Comparison of ENCODE assay signal across 8 cellular contexts in the genomic region with DNA sequence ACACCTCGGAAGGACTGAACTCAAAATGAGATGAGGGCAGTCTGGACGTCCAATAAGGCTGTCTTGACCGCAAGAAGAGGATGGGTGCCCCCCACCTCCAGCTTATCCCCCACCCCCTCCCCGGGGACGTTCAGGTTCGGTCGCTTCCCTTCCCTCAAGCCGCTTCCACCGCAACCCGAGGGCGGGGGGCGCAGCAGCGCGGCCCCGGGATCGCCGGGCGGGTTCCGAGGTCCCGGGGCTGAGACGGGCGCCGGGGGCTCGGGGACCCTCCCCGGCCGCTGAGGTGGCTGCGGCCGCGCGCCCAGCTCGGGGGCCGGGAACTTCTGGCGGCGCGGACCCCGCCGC. TPM values are rescaled to one million over a fixed set of nuclear protein-coding genes. Genes with fewer than 3 reads are reported as not detected.
DNase-seq lines count a peak whose midpoint lies in the region; ATAC-seq, FAIRE-seq and TF ChIP-seq lines count a peak whose summit lies in the region.

No MANE protein-coding gene starts in this region.

- H4K20me1 ChIP-seq in OCI-LY7 (ENCODE audit: insufficient read depth, low read length) (no peaks in the 10 kb centered on the region), endothelial cell of umbilical vein (replicated peaks; ENCODE audit: control insufficient read depth, extremely low read depth, insufficient read depth, low read length) (no peaks in the 10 kb centered on the region), neural cell (ENCODE audit: insufficient read depth) (no peaks in the 10 kb centered on the region)

- dilution Hi-C loops in endothelial cell of umbilical vein (cut with MboI; ENCODE audit: extremely low pct_ligation_motif_present, low sequenced_read_pairs) = no loop called here

- no peak for TF ChIP-seq RAD21 in neural cell (conservative IDR thresholded peaks at IDR 0.05)

- H3K9me2 ChIP-seq in OCI-LY7 (ENCODE audit: insufficient read depth, low read length) (no peaks in the 10 kb centered on the region), neural cell (ENCODE audit: insufficient read depth, low read length) (no peaks in the 10 kb centered on the region)

- H3K79me2 ChIP-seq in OCI-LY7 (ENCODE audit: insufficient read depth, low read depth, low read length) (peaks cover 6% of the 10 kb centered on the region; the same call in 1 of the 2 replicates), endothelial cell of umbilical vein (ENCODE audit: control insufficient read depth, insufficient read depth, low read length) (peaks cover 10% of the 10 kb centered on the region), neural cell (replicated peaks; ENCODE audit: insufficient read depth, low read length) (peaks cover 9% of the 10 kb centered on the region)

- intact Hi-C loops in OCI-LY7 (cut with micrococcal nuclease; ENCODE audit: unreplicated experiment) = loop anchor here (1.0 to 2.0 kb wide), 2 partner anchors 54 to 64 kb away; no protein-coding TSS in a partner anchor
- intact Hi-C loops in endothelial cell of umbilical vein (cut with micrococcal nuclease) = loop anchor here (1.0 to 10.0 kb wide), 5 partner anchors 17 to 476 kb away; no protein-coding TSS in a partner anchor

- H3K36me3 ChIP-seq in OCI-LY7 (ENCODE audit: insufficient read depth, low read length) = peaks cover 22% of the 10 kb centered on the region
- H3K36me3 ChIP-seq in endothelial cell of umbilical vein (ENCODE audit: control insufficient read depth in 2 of 2, extremely low read depth in 1 of 2, insufficient read depth in 2 of 2, low read length in 2 of 2) = peaks cover 0 to 2% of the 10 kb centered on the region in 2 experiments
- no peaks in the 10 kb centered on the region for H3K36me3 ChIP-seq in neural cell (ENCODE audit: insufficient read depth, low read length)

- H2AFZ ChIP-seq in OCI-LY7 (ENCODE audit: low read length) (peak overlapping the region; percentile 72), endothelial cell of umbilical vein (ENCODE audit: low read depth, low read length) (peak overlapping the region; percentile 95), neural cell (ENCODE audit: low read depth, low read length) (no peak overlapping the region)

- H3K4me2 ChIP-seq in OCI-LY7 (ENCODE audit: low read length) = peak overlapping the region; percentile 81
- H3K4me2 ChIP-seq in endothelial cell of umbilical vein (ENCODE audit: insufficient read depth, low read length) = peak overlapping the region; percentile 88
- H3K4me2 ChIP-seq in neural cell (ENCODE audit: low read length) = no peak overlapping the region

- H3K27ac ChIP-seq in C4-2B (peak overlapping the region; percentile 93), OCI-LY7 (ENCODE audit: low read depth, low read length, poor library complexity, severe bottlenecking) (peak overlapping the region; percentile 52), endothelial cell of umbilical vein (ENCODE audit: insufficient read depth, low read depth, low read length) (peak overlapping the region; percentile 86), neural cell (ENCODE audit: low read length) (peak overlapping the region; percentile 28)

- H3K4me3 ChIP-seq in OCI-LY7 (ENCODE audit: low read depth, low read length, poor library complexity, severe bottlenecking) = peak overlapping the region; percentile 92
- H3K4me3 ChIP-seq in endothelial cell of umbilical vein (replicated peaks in 1 of 3; ENCODE audit: insufficient read depth in 1 of 3, low read depth in 1 of 3, low read length in 3 of 3) = peak overlapping the region; percentile 70 to 88 (median 78)
- H3K4me3 ChIP-seq in neural cell (ENCODE audit: low read length) = peak overlapping the region; percentile 78

- DNase-seq in OCI-LY7 (ENCODE audit: low spot score) = peak; percentile 39
- peak; percentile 14 for DNase-seq in endothelial cell of umbilical vein (ENCODE audit: low read depth, low spot score)
- no peak for DNase-seq in NOMO-1 treated with DMSO at 0.1 percent for 48 hours (lab: John Stamatoyannopoulos, UW; ENCODE audit: unreplicated experiment)
- no peak for DNase-seq in amniotic stem cell (lab: John Stamatoyannopoulos, UW)

- TF ChIP-seq POLR2A in endothelial cell of umbilical vein (IDR thresholded peaks at IDR 0.05; ENCODE audit: low read depth, low read length) = no peak

- H3K9me1 ChIP-seq in endothelial cell of umbilical vein (replicated peaks; ENCODE audit: control insufficient read depth, extremely low read depth, insufficient read depth, low read length) = no peaks in the 10 kb centered on the region

- H3K9me3 ChIP-seq in OCI-LY7 (ENCODE audit: low read length) = peaks cover 12% of the 10 kb centered on the region; the same call in 1 of the 2 replicates
- no peaks in the 10 kb centered on the region for H3K9me3 ChIP-seq in endothelial cell of umbilical vein (replicated peaks; ENCODE audit: control insufficient read depth, insufficient read depth, low read length)
- H3K9me3 ChIP-seq in neural cell (ENCODE audit: low read length) = no peaks in the 10 kb centered on the region

- CTCF ChIA-PET in OCI-LY7 (lab: Charles Lee; ENCODE audit: unreplicated experiment) = interaction anchor here (1.1 kb wide), 1 partner anchor 113 kb away, joined by 3 read pairs; no protein-coding TSS in a partner anchor
- CTCF ChIA-PET in endothelial cell of umbilical vein (lab: Charles Lee) = interaction anchor here (1.0 to 3.1 kb wide), 7 partner anchors 11 to 113 kb away, joined by 3 to 14 read pairs (median 7); no protein-coding TSS in a partner anchor

- no peaks in the 10 kb centered on the region for H3F3A ChIP-seq in neural cell (ENCODE audit: insufficient read depth, low read length, poor library complexity, severe bottlenecking)

- H3K4me1 ChIP-seq in OCI-LY7 (ENCODE audit: insufficient read depth, low read length, poor library complexity, severe bottlenecking) = peaks cover 21% of the 10 kb centered on the region
- H3K4me1 ChIP-seq in endothelial cell of umbilical vein (ENCODE audit: control insufficient read depth, extremely low read depth, insufficient read depth, low read length) = peaks cover 13% of the 10 kb centered on the region

- H3K27me3 ChIP-seq in endothelial cell of umbilical vein (ENCODE audit: control insufficient read depth in 2 of 2, insufficient read depth in 2 of 2, low read length in 2 of 2) = no peaks in the 10 kb centered on the region
- no peaks in the 10 kb centered on the region for H3K27me3 ChIP-seq in neural cell (ENCODE audit: insufficient read depth, low read depth, low read length)

- peak; percentile 17 for ATAC-seq in GM21529 (IDR thresholded peaks at IDR 0.05; ENCODE audit: unreplicated experiment)
- no peak for ATAC-seq in GM21576 (IDR thresholded peaks at IDR 0.05; ENCODE audit: unreplicated experiment)

- no peak for TF ChIP-seq CTCF in C4-2B (conservative IDR thresholded peaks at IDR 0.05)
- no peak for TF ChIP-seq CTCF in OCI-LY7 (conservative IDR thresholded peaks at IDR 0.05; ENCODE audit: low read length)
- TF ChIP-seq CTCF in endothelial cell of umbilical vein (IDR thresholded peaks at IDR 0.05; ENCODE audit: extremely low read depth in 1 of 2, insufficient read depth in 1 of 2, low read depth in 1 of 2, low read length in 2 of 2) = no peak
- TF ChIP-seq CTCF in neural cell (IDR thresholded peaks at IDR 0.05; ENCODE audit: poor library complexity, severe bottlenecking) = no peak

- no peak for FAIRE-seq in endothelial cell of umbilical vein (lab: Jason Lieb, UNC)

- BruUV-seq in OCI-LY7 (replicated peaks; lab: Mats Ljungman, UMichigan) = TSS peak; percentile 18
- BruUV-seq in endothelial cell of umbilical vein (replicated peaks; lab: Mats Ljungman, UMichigan) = TSS peak; percentile 26

- POLR2A ChIA-PET in OCI-LY7 (lab: Charles Lee) = interaction anchor here (0.5 to 2.6 kb wide), 5 partner anchors 10 to 301 kb away, joined by 3 to 19 read pairs (median 3); no protein-coding TSS in a partner anchor
- POLR2A ChIA-PET in endothelial cell of umbilical vein (lab: Charles Lee) = interaction anchor here (0.7 to 2.9 kb wide), 3 partner anchors 54 to 816 kb away, joined by 3 to 10 read pairs (median 3); no protein-coding TSS in a partner anchor

- H3K9ac ChIP-seq in endothelial cell of umbilical vein (replicated peaks; ENCODE audit: extremely low read depth, insufficient read depth, low read length) = peak overlapping the region; percentile 83
- H3K9ac ChIP-seq in neural cell (ENCODE audit: low read length) = peak overlapping the region; percentile 82

- TF ChIP-seq EP300 in neural cell (conservative IDR thresholded peaks at IDR 0.05; ENCODE audit: poor library complexity, severe bottlenecking) = no peak

TF ChIP-seq in endothelial cell of umbilical vein, 7 proteins besides CTCF, POLR2A, EP300 and RAD21 (continues in another document):
- TF ChIP-seq JUN (IDR thresholded peaks at IDR 0.05; ENCODE audit: borderline replicate concordance, insufficient read depth, insufficient read length, low read depth) = no peak
- no peak for TF ChIP-seq EZH2 (IDR thresholded peaks at IDR 0.05; ENCODE audit: borderline replicate concordance, low read depth, low read length, severe bottlenecking)
- TF ChIP-seq POLR2AphosphoS5 (IDR thresholded peaks at IDR 0.05; ENCODE audit: insufficient read depth, low read depth, low read length) = no peak
- no peak for TF ChIP-seq GATA2 (IDR thresholded peaks at IDR 0.05; ENCODE audit: insufficient read depth, insufficient read length, low read depth, low read length)

TF ChIP-seq in neural cell, 6 proteins besides CTCF, POLR2A, EP300 and RAD21 (continues in another document):
- TF ChIP-seq SMC3 (conservative IDR thresholded peaks at IDR 0.05; ENCODE audit: poor library complexity) (no peak), EZH2 (IDR thresholded peaks at IDR 0.05; ENCODE audit: borderline replicate concordance, insufficient read depth, low read length, poor library complexity, severe bottlenecking) (no peak), MXI1 (conservative IDR thresholded peaks at IDR 0.05; ENCODE audit: poor library complexity, severe bottlenecking) (no peak)

RNA-seq across cellular contexts. Expression of gene USP46, which starts 0.5 kb away (rescaled TPM):
- total RNA-seq in OCI-LY7 (2014; rRNA removed; shearing (Covaris generic)) = 5.4 and 5.8 TPM in 2 replicates
- total RNA-seq in OCI-LY7 (2022) (15.5 and 15.8 TPM in 2 replicates), endothelial cell of umbilical vein (23.3 and 23.7 TPM in 2 replicates)
- polyA plus RNA-seq in endothelial cell of umbilical vein (3.8 and 5.2 TPM in 2 replicates), neural cell (14.1 and 14.9 TPM in 2 replicates)
- 5.0 and 6.0 TPM in 2 replicates for polyA plus RNA-seq in endothelial cell of umbilical vein (2011; cell fraction: cytosol; rRNA removed)
- 11.1 and 13.8 TPM in 2 replicates for polyA plus RNA-seq in endothelial cell of umbilical vein (2011; cell fraction: nucleus; rRNA removed)
- 16.3 and 20.2 TPM in 2 replicates for polyA plus RNA-seq in endothelial cell of umbilical vein (2012)
- polyA minus RNA-seq in endothelial cell of umbilical vein (41.2 and 44.6 TPM in 2 replicates), neural cell (30.4 and 33.8 TPM in 2 replicates)
- 2.2 TPM for polyA minus RNA-seq in endothelial cell of umbilical vein (2011; cell fraction: cytosol; rRNA and poly(A)+ RNA removed)
- 21.6 and 22.3 TPM in 2 replicates for polyA minus RNA-seq in endothelial cell of umbilical vein (2011; cell fraction: nucleus; rRNA and poly(A)+ RNA removed)

Comparison
In these comparisons a context has a peak if more than half of its experiments do, and no peak if none do; other contexts are left out.
1. H3K27ac ChIP-seq: peak in every context shown above with its lines; median percentile 93 in C4-2B; 86 in endothelial cell of umbilical vein; 52 in OCI-LY7; 28 in neural cell.
2. DNase-seq: peak in OCI-LY7 (single experiment) and endothelial cell of umbilical vein (single experiment); none in NOMO-1 treated with DMSO at 0.1 percent for 48 hours (single experiment) and amniotic stem cell (single experiment).
3. Peak in every context shown above with its lines, with median percentiles within 50 percentile points of each other: H3K4me3 ChIP-seq.